ENCODE assay signal across 10 cellular contexts in the genomic region with DNA sequence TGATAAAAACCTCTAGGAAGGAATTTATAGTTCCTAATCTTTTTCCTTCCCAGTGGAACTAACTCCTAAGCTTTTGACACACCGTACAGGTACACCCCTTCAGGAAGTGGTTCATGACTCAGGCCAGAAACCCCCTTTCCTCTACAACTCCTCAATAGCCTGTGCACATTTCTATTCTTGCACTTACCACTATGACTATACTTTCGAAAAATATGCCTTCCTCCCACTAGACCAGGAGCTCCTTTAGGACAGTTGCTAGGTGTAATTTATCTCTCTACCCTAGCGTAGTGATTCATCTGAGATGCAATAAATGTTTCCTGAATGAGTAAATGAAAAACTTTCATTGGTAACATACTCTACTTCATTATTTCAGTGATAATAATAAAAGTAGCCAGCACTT. TPM values are rescaled to one million over a fixed set of nuclear protein-coding genes. Genes with fewer than 3 reads are reported as not detected.
DNase-seq lines count a peak whose midpoint lies in the region; ATAC-seq and TF ChIP-seq lines count a peak whose summit lies in the region.
"Had no signal": no experiment of that assay in that cellular context is flagged by ENCODE, and none has a peak within 500 bp of the region (broad histone marks: within the 10 kb centered on the region; RNA-seq: fewer than 3 reads in every experiment).

No MANE protein-coding gene starts in this region.

- H3K27me3 Mint-ChIP-seq in MCF 10A (ENCODE audit: insufficient read depth, unreplicated experiment) (no peaks in the 10 kb centered on the region), H9 (ENCODE audit: low read depth) (peaks cover 13% of the 10 kb centered on the region)

- H3K23ac ChIP-seq in H9 (ENCODE audit: insufficient read length, low read depth, low read length) = no peak overlapping the region

- H3K27me3 ChIP-seq in breast epithelium = no peaks in the 10 kb centered on the region
- no peaks in the 10 kb centered on the region for H3K27me3 ChIP-seq in SK-N-SH (ENCODE audit: insufficient read depth)
- H3K27me3 ChIP-seq in H9 (ENCODE audit: insufficient read depth, low read length) = no peaks in the 10 kb centered on the region
- H3K27me3 ChIP-seq: BLaER1 treated with 17β-estradiol and CSF1 and Interleukin-3, amounts not matched to agents 10 nM and 100 nM had no signal

- H3T11ph ChIP-seq in H9 (ENCODE audit: low read length) = no peak overlapping the region

- H3K9me2 ChIP-seq in SK-N-SH = no peaks in the 10 kb centered on the region

- TF ChIP-seq POLR2A in breast epithelium (IDR thresholded peaks at IDR 0.05) = no peak

- H3K4ac ChIP-seq in H9 (ENCODE audit: low read depth, low read length) = no peak overlapping the region

- no peak overlapping the region for H2BK5ac ChIP-seq in H9 (ENCODE audit: insufficient read length, low read length)

- H2AFZ ChIP-seq in SK-N-SH (ENCODE audit: low read depth) (no peak overlapping the region), H9 (ENCODE audit: low read length) (no peak overlapping the region)
- H2AFZ ChIP-seq: parathyroid adenoma had no signal

- H3K4me3 Mint-ChIP-seq in MCF 10A (ENCODE audit: unreplicated experiment) (no peak overlapping the region), H9 (no peak overlapping the region)

- peak in 1 of 2 experiments; percentile 51; a peak in 1 of 4 replicates for TF ChIP-seq EP300 in SK-N-SH (IDR thresholded peaks at IDR 0.05; ENCODE audit: borderline replicate concordance in 1 of 2, low read depth in 1 of 2, low read length in 1 of 2)

- H3K9ac ChIP-seq in SK-N-SH (no peak overlapping the region), H9 (ENCODE audit: extremely low read depth, insufficient read length, low read length) (no peak overlapping the region)
- H3K9ac ChIP-seq: BLaER1 treated with 17β-estradiol and CSF1 and Interleukin-3, amounts not matched to agents 10 nM and 100 nM; parathyroid adenoma had no signal

- no peak overlapping the region for H3K4me3 ChIP-seq in breast epithelium
- no peak overlapping the region for H3K4me3 ChIP-seq in SK-N-SH (ENCODE audit: low read depth in 2 of 2, low read length in 1 of 2)
- H3K4me3 ChIP-seq: BLaER1 treated with 17β-estradiol and CSF1 and Interleukin-3, amounts not matched to agents 10 nM and 100 nM had no signal

- no TSS peak for BruUV-seq in MCF 10A (replicated peaks; lab: Mats Ljungman, UMichigan)

- H2BK120ac ChIP-seq in H9 (ENCODE audit: low read depth, low read length, poor library complexity, severe bottlenecking) = no peak overlapping the region

- H3K4me1 Mint-ChIP-seq in MCF 10A (ENCODE audit: insufficient read depth, unreplicated experiment) (peaks cover 19% of the 10 kb centered on the region), H9 (peaks cover 2 to 13% of the 10 kb centered on the region in 2 experiments; a peak in 3 of 4 replicates)

- H3K9me3 Mint-ChIP-seq in MCF 10A (ENCODE audit: unreplicated experiment) (no peaks in the 10 kb centered on the region), H9 (no peaks in the 10 kb centered on the region)

- no peaks in the 10 kb centered on the region for H3K4me1 ChIP-seq in breast epithelium
- H3K4me1 ChIP-seq in SK-N-SH (ENCODE audit: control insufficient read depth in 1 of 2, insufficient read depth in 2 of 2, low read depth in 1 of 2, low read length in 1 of 2) = peaks cover 15 to 28% of the 10 kb centered on the region in 2 experiments
- no peaks in the 10 kb centered on the region for H3K4me1 ChIP-seq in H9 (ENCODE audit: insufficient read depth, low read length)
- H3K4me1 ChIP-seq: BLaER1 treated with 17β-estradiol and CSF1 and Interleukin-3, amounts not matched to agents 10 nM and 100 nM; parathyroid adenoma had no signal

- H4K5ac ChIP-seq in H9 (ENCODE audit: insufficient read length, low read depth, low read length) = no peak overlapping the region

- CTCF ChIA-PET in MCF 10A (lab: Yijun Ruan, JAX) (interaction anchor here (1.0 kb wide), 1 partner anchor 47 kb away, joined by 6 read pairs; no protein-coding TSS in a partner anchor), SK-N-SH (lab: Yijun Ruan, JAX) (no interaction called here)

- H4K91ac ChIP-seq in H9 (ENCODE audit: insufficient read length, low read depth, low read length) = no peak overlapping the region

- no peak overlapping the region for H3K56ac ChIP-seq in H9 (ENCODE audit: insufficient read length, low read depth, low read length)

- POLR2A ChIA-PET in MCF 10A (lab: Yijun Ruan, JAX) (interaction anchor here (0.7 kb wide), 1 partner anchor 239 kb away, joined by 3 read pairs; no protein-coding TSS in a partner anchor), SK-N-SH (lab: Yijun Ruan, JAX) (no interaction called here)

- peak overlapping the region; percentile 15 for H3K4me2 ChIP-seq in SK-N-SH
- H3K4me2 ChIP-seq in H9 (ENCODE audit: insufficient read depth, insufficient read length, low read length) = no peak overlapping the region
- H3K4me2 ChIP-seq: BLaER1 treated with 17β-estradiol and CSF1 and Interleukin-3, amounts not matched to agents 10 nM and 100 nM had no signal

- H4K20me1 ChIP-seq in SK-N-SH (ENCODE audit: insufficient read depth) (no peaks in the 10 kb centered on the region), H9 (ENCODE audit: control insufficient read depth, insufficient read depth, insufficient read length) (no peaks in the 10 kb centered on the region)
- H4K20me1 ChIP-seq: BLaER1 treated with 17β-estradiol and CSF1 and Interleukin-3, amounts not matched to agents 10 nM and 100 nM had no signal

- H3K23me2 ChIP-seq in H9 (ENCODE audit: insufficient read length, low read depth, low read length, poor library complexity, severe bottlenecking) = no peaks in the 10 kb centered on the region

- H4K8ac ChIP-seq in H9 (replicated peaks; ENCODE audit: insufficient read length, low read depth, low read length) = no peak overlapping the region

- no peaks in the 10 kb centered on the region for H3K79me1 ChIP-seq in H9 (ENCODE audit: insufficient read depth, low read depth, low read length, poor library complexity, severe bottlenecking)

- 6% methylated on average over 3 of the region's 3 CpGs for WGBS in SK-N-SH (ENCODE audit: low lambda C conversion rate)
- no CpG with 5 or more reads among the region's 3 CpGs for WGBS in H9 (ENCODE audit: extremely low coverage, insufficient read length, low lambda C conversion rate)

- DNase-seq in MCF 10A (ENCODE audit: unreplicated experiment) (peak; percentile 18), breast epithelium (ENCODE audit: low spot score in 2 of 2) (no peak), SK-N-SH (no peak), NCI-H774 (lab: John Stamatoyannopoulos, UW) (no peak), H9 (no peak), SK-N-DZ (ENCODE audit: low spot score) (no peak)
- DNase-seq in stimulated activated naive CD8-positive, alpha-beta T cell treated with anti-CD3 and anti-CD28 coated beads, Interleukin-15, Interleukin-2, amounts not matched to agents 100 U/mL and 50 U/mL, for 24 hours = no peak

- H3K9me3 ChIP-seq in breast epithelium = no peaks in the 10 kb centered on the region
- no peaks in the 10 kb centered on the region for H3K9me3 ChIP-seq in SK-N-SH
- no peaks in the 10 kb centered on the region for H3K9me3 ChIP-seq in H9 (ENCODE audit: control insufficient read depth, low read depth, low read length)
- H3K9me3 ChIP-seq: BLaER1 treated with 17β-estradiol and CSF1 and Interleukin-3, amounts not matched to agents 10 nM and 100 nM had no signal

- H3K14ac ChIP-seq in H9 (ENCODE audit: insufficient read depth, low read length) = no peak overlapping the region

- H3K18ac ChIP-seq in H9 (ENCODE audit: insufficient read length, low read depth, low read length) = no peak overlapping the region

- no peak overlapping the region for H2BK20ac ChIP-seq in H9 (ENCODE audit: low read depth, low read length, poor library complexity, severe bottlenecking)

- intact Hi-C loops in MCF 10A (cut with micrococcal nuclease) (no loop called here), breast epithelium (cut with DNase I; ENCODE audit: low total_unique reads) (no loop called here)

- H3F3A ChIP-seq in SK-N-SH (replicated peaks; ENCODE audit: insufficient read depth) = peaks cover 11% of the 10 kb centered on the region

- no peak overlapping the region for H2BK12ac ChIP-seq in H9 (ENCODE audit: insufficient read length, low read depth, low read length)

- TF ChIP-seq RAD21 in SK-N-SH (IDR thresholded peaks at IDR 0.05; ENCODE audit: low read length) = no peak

- TF ChIP-seq CTCF in MCF 10A (IDR thresholded peaks at IDR 0.05; ENCODE audit: unreplicated experiment) = no peak
- no peak for TF ChIP-seq CTCF in breast epithelium (IDR thresholded peaks at IDR 0.05)
- TF ChIP-seq CTCF in SK-N-SH (IDR thresholded peaks at IDR 0.05) = no peak
- TF ChIP-seq CTCF in H9 (conservative IDR thresholded peaks at IDR 0.05) = no peak

- H3K79me2 ChIP-seq in SK-N-SH (ENCODE audit: insufficient read depth) (no peaks in the 10 kb centered on the region), H9 (ENCODE audit: insufficient read depth, low read length) (no peaks in the 10 kb centered on the region)

- H3K27ac ChIP-seq in breast epithelium (no peak overlapping the region), SK-N-SH (ENCODE audit: low read depth in 2 of 2, low read length in 1 of 2) (peak overlapping the region; percentile 37 to 84; a peak in 3 of 4 replicates), H9 (ENCODE audit: insufficient read length, low read depth, low read length) (no peak overlapping the region)
- H3K27ac ChIP-seq: BLaER1 treated with 17β-estradiol and CSF1 and Interleukin-3, amounts not matched to agents 10 nM and 100 nM; parathyroid adenoma had no signal

- no peak overlapping the region for H2AK5ac ChIP-seq in H9 (ENCODE audit: insufficient read length, low read length)

- H3K27ac Mint-ChIP-seq in MCF 10A (ENCODE audit: low read depth, unreplicated experiment) (no peak overlapping the region), H9 (no peak overlapping the region)

- ATAC-seq in HG02763 (IDR thresholded peaks at IDR 0.05; ENCODE audit: unreplicated experiment) = peak; percentile 76
- ATAC-seq in stimulated activated naive CD8-positive, alpha-beta T cell treated with anti-CD3 and anti-CD28 coated beads, Interleukin-15, Interleukin-2, amounts not matched to agents 100 U/mL and 50 U/mL, for 24 hours = peak; percentile 96

- H3K36me3 ChIP-seq in breast epithelium = no peaks in the 10 kb centered on the region
- no peaks in the 10 kb centered on the region for H3K36me3 ChIP-seq in SK-N-SH (replicated peaks in 1 of 2; ENCODE audit: control insufficient read depth in 1 of 2, insufficient read depth in 2 of 2, low read length in 1 of 2)
- H3K36me3 ChIP-seq: BLaER1 treated with 17β-estradiol and CSF1 and Interleukin-3, amounts not matched to agents 10 nM and 100 nM had no signal

- H2BK15ac ChIP-seq in H9 (ENCODE audit: low read depth, low read length) = no peak overlapping the region

- H3K36me3 Mint-ChIP-seq in MCF 10A (ENCODE audit: insufficient read depth, unreplicated experiment) (no peaks in the 10 kb centered on the region), H9 (ENCODE audit: insufficient read depth in 1 of 3, low read depth in 3 of 3) (no peaks in the 10 kb centered on the region)

RNA-seq across cellular contexts. Expression of gene MAP6, which starts 14.5 kb away (rescaled TPM):
- not detected in 2 replicates for total RNA-seq in MCF 10A (2022)
- total RNA-seq in breast epithelium = 1 to 10 TPM; 1.6 to 5.0 (median 2.6) TPM
- polyA plus RNA-seq in SK-N-SH (2012; rRNA removed) = 11.1 and 13.1 TPM in 2 replicates
- 7.3 and 9.7 TPM in 2 replicates for polyA plus RNA-seq in SK-N-SH (2012; cell fraction: cytosol; rRNA removed)
- polyA plus RNA-seq in SK-N-SH (2012; cell fraction: nucleus; rRNA removed) = 35.8 and 41.5 TPM in 2 replicates
- total RNA-seq in H9 (2021) = 0.48 and 0.77 TPM in 2 replicates
- 38.5 and 41.9 TPM in 2 replicates for polyA plus RNA-seq in SK-N-DZ (2014; cell fraction: cytosol; rRNA removed)
- 59.8 and 88.5 TPM in 2 replicates for polyA plus RNA-seq in SK-N-DZ (2014; cell fraction: nucleus; rRNA removed)

Comparison
In these comparisons a context has a peak if more than half of its experiments do, and no peak if none do; other contexts are left out.
1. H3K27ac ChIP-seq: peak in SK-N-SH (2 of 2); none in breast epithelium (0 of 2) and H9 (single experiment).